ENCODE assay signal across 1 cellular context in the genomic region with DNA sequence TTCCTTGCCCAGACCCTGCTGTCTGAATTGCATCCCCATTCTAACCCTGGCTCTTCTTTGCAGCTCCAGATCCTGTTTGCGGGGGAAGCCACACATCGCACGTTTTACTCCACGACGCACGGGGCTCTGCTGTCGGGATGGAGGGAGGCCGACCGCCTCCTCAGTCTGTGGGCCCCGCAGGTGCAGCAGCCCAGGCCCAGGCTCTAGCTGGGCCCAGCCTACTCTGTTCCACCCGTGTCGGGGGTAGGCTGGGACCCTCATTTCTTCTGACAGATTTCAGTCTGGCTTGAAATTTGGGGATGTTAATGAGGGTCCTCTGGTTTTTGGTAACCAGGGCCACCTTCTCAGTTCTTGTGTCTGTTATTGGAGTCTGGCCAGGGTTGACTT.
TF ChIP-seq lines count a peak whose summit lies in the region.

No MANE protein-coding gene starts in this region.

TF ChIP-seq in GM12878, 131 proteins besides CTCF, POLR2A, EP300 and RAD21:
- TF ChIP-seq SREBF2 (IDR thresholded peaks at IDR 0.05; ENCODE audit: low read length) (no peak), NRF1 (conservative IDR thresholded peaks at IDR 0.05; ENCODE audit: low read depth, low read length) (no peak), WRNIP1 (IDR thresholded peaks at IDR 0.05; ENCODE audit: borderline replicate concordance, low read depth, low read length) (no peak), MTA3 (IDR thresholded peaks at IDR 0.05; ENCODE audit: borderline replicate concordance, low read length) (0 out of 2 replicates have a peak, but pooled peaks have one; percentile 13), NR2C1 (IDR thresholded peaks at IDR 0.05) (no peak), CHD2 (IDR thresholded peaks at IDR 0.05; ENCODE audit: borderline replicate concordance, low read depth, low read length) (no peak)
- TF ChIP-seq, protein P1, sequence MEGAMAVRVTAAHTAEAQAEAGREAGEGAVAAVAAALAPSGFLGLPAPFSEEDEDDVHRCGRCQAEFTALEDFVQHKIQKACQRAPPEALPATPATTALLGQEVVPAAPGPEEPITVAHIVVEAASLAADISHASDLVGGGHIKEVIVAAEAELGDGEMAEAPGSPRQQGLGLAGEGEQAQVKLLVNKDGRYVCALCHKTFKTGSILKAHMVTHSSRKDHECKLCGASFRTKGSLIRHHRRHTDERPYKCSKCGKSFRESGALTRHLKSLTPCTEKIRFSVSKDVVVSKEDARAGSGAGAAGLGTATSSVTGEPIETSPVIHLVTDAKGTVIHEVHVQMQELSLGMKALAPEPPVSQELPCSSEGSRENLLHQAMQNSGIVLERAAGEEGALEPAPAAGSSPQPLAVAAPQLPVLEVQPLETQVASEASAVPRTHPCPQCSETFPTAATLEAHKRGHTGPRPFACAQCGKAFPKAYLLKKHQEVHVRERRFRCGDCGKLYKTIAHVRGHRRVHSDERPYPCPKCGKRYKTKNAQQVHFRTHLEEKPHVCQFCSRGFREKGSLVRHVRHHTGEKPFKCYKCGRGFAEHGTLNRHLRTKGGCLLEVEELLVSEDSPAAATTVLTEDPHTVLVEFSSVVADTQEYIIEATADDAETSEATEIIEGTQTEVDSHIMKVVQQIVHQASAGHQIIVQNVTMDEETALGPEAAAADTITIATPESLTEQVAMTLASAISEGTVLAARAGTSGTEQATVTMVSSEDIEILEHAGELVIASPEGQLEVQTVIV (IDR thresholded peaks at IDR 0.05; ENCODE audit: borderline replicate concordance, partially characterized antibody): no peak
